ENCODE assay signal across 1 cellular context in genomic region chr10:74176380-74177139, GRCh38.
A peak's percentile ranks its signal among the peaks of the same experiment; 100 is the strongest.
TF ChIP-seq lines count a peak whose summit lies in the region.

No MANE protein-coding gene starts in this region.

TF ChIP-seq in K562, 482 proteins besides CTCF, POLR2A, EP300 and RAD21 (continued from another document and continues in another):
- TF ChIP-seq, protein P1, sequence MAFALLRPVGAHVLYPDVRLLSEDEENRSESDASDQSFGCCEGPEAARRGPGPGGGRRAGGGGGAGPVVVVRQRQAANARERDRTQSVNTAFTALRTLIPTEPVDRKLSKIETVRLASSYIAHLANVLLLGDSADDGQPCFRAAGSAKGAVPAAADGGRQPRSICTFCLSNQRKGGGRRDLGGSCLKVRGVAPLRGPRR (CRISPR knock-in tag; IDR thresholded peaks at IDR 0.05): peak; percentile 51; the same call in 1 of the 2 replicates
- TF ChIP-seq ATF4 (CRISPR knock-in tag; IDR thresholded peaks at IDR 0.05): no peak
- TF ChIP-seq ZNF584 (CRISPR knock-in tag; IDR thresholded peaks at IDR 0.05; ENCODE audit: low read depth): peak; percentile 90; the same call in 1 of the 2 replicates
- TF ChIP-seq, protein P2, sequence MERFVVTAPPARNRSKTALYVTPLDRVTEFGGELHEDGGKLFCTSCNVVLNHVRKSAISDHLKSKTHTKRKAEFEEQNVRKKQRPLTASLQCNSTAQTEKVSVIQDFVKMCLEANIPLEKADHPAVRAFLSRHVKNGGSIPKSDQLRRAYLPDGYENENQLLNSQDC (CRISPR knock-in tag; IDR thresholded peaks at IDR 0.05): no peak
- TF ChIP-seq NR2C2 (CRISPR knock-in tag; IDR thresholded peaks at IDR 0.05): no peak; the same call in none of the 2 replicates
- TF ChIP-seq NR2C2 (tag; IDR thresholded peaks at IDR 0.05): peak; percentile 81
- TF ChIP-seq POLR3G (IDR thresholded peaks at IDR 0.05; ENCODE audit: extremely low read depth, insufficient read length, insufficient replicate concordance): no peak
- TF ChIP-seq RBM17 (IDR thresholded peaks at IDR 0.05; ENCODE audit: borderline replicate concordance, low read depth, low read length): no peak
- TF ChIP-seq SAP30 (IDR thresholded peaks at IDR 0.05; ENCODE audit: borderline replicate concordance, insufficient read depth, low read depth, low read length, poor library complexity, severe bottlenecking): peak; percentile 70
- 0 out of 2 replicates have a peak, but pooled peaks have one; percentile 36 for TF ChIP-seq PTBP1 (IDR thresholded peaks at IDR 0.05; ENCODE audit: low read depth, low read length)
- no peak for TF ChIP-seq ZNF133 (CRISPR knock-in tag; IDR thresholded peaks at IDR 0.05)
- TF ChIP-seq, protein P3, sequence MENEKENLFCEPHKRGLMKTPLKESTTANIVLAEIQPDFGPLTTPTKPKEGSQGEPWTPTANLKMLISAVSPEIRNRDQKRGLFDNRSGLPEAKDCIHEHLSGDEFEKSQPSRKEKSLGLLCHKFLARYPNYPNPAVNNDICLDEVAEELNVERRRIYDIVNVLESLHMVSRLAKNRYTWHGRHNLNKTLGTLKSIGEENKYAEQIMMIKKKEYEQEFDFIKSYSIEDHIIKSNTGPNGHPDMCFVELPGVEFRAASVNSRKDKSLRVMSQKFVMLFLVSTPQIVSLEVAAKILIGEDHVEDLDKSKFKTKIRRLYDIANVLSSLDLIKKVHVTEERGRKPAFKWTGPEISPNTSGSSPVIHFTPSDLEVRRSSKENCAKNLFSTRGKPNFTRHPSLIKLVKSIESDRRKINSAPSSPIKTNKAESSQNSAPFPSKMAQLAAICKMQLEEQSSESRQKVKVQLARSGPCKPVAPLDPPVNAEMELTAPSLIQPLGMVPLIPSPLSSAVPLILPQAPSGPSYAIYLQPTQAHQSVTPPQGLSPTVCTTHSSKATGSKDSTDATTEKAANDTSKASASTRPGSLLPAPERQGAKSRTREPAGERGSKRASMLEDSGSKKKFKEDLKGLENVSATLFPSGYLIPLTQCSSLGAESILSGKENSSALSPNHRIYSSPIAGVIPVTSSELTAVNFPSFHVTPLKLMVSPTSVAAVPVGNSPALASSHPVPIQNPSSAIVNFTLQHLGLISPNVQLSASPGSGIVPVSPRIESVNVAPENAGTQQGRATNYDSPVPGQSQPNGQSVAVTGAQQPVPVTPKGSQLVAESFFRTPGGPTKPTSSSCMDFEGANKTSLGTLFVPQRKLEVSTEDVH (IDR thresholded peaks at IDR 0.05; ENCODE audit: low read depth, partially characterized antibody): peak; percentile 62
- TF ChIP-seq MYBL2 (IDR thresholded peaks at IDR 0.05; ENCODE audit: low read depth): no peak; the same call in 1 of the 2 replicates
- no peak for TF ChIP-seq MYBL2 (CRISPR knock-in tag; IDR thresholded peaks at IDR 0.05; ENCODE audit: borderline replicate concordance)
- peak; percentile 60 for TF ChIP-seq HCFC1 (IDR thresholded peaks at IDR 0.05; ENCODE audit: low read depth, low read length)
- no peak for TF ChIP-seq DNMT1 (IDR thresholded peaks at IDR 0.05)
- TF ChIP-seq THRA (IDR thresholded peaks at IDR 0.05): no peak
- TF ChIP-seq, protein P4, sequence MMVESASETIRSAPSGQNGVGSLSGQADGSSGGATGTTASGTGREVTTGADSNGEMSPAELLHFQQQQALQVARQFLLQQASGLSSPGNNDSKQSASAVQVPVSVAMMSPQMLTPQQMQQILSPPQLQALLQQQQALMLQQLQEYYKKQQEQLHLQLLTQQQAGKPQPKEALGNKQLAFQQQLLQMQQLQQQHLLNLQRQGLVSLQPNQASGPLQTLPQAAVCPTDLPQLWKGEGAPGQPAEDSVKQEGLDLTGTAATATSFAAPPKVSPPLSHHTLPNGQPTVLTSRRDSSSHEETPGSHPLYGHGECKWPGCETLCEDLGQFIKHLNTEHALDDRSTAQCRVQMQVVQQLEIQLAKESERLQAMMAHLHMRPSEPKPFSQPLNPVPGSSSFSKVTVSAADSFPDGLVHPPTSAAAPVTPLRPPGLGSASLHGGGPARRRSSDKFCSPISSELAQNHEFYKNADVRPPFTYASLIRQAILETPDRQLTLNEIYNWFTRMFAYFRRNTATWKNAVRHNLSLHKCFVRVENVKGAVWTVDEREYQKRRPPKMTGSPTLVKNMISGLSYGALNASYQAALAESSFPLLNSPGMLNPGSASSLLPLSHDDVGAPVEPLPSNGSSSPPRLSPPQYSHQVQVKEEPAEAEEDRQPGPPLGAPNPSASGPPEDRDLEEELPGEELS (CRISPR knock-in tag; IDR thresholded peaks at IDR 0.05; ENCODE audit: borderline replicate concordance): peak; percentile 82
- TF ChIP-seq, protein P5, sequence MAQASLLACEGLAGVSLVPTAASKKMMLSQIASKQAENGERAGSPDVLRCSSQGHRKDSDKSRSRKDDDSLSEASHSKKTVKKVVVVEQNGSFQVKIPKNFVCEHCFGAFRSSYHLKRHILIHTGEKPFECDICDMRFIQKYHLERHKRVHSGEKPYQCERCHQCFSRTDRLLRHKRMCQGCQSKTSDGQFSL (CRISPR knock-in tag; IDR thresholded peaks at IDR 0.05): 0 out of 2 replicates have a peak, but pooled peaks have one; percentile 40
- TF ChIP-seq, protein P5 (tag; IDR thresholded peaks at IDR 0.05): no peak; a peak in 1 of 4 replicates
- TF ChIP-seq SMARCB1 (IDR thresholded peaks at IDR 0.05; ENCODE audit: insufficient read length, low read depth): no peak
- peak; percentile 74 for TF ChIP-seq FUS (optimal IDR thresholded peaks at IDR 0.05; ENCODE audit: low read depth, low read length)
- no peak for TF ChIP-seq ZFP1 (CRISPR knock-in tag; IDR thresholded peaks at IDR 0.05)
- no peak; the same call in 1 of the 2 replicates for TF ChIP-seq CAMTA2 (CRISPR knock-in tag; conservative IDR thresholded peaks at IDR 0.05)
- TF ChIP-seq TBP (optimal IDR thresholded peaks at IDR 0.05; ENCODE audit: low read depth, low read length): peak; percentile 95
- TF ChIP-seq, protein P6, sequence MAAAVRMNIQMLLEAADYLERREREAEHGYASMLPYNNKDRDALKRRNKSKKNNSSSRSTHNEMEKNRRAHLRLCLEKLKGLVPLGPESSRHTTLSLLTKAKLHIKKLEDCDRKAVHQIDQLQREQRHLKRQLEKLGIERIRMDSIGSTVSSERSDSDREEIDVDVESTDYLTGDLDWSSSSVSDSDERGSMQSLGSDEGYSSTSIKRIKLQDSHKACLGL (CRISPR knock-in tag; IDR thresholded peaks at IDR 0.05; ENCODE audit: borderline replicate concordance, poor library complexity, severe bottlenecking): peak; percentile 41
- no peak for TF ChIP-seq BRCA1 (IDR thresholded peaks at IDR 0.05)
- peak; percentile 94 for TF ChIP-seq BRCA1 (CRISPR knock-in tag; IDR thresholded peaks at IDR 0.05)
- no peak for TF ChIP-seq KHSRP (IDR thresholded peaks at IDR 0.05)
- TF ChIP-seq PYGO2 (tag; IDR thresholded peaks at IDR 0.05): no peak
- TF ChIP-seq, protein P7, sequence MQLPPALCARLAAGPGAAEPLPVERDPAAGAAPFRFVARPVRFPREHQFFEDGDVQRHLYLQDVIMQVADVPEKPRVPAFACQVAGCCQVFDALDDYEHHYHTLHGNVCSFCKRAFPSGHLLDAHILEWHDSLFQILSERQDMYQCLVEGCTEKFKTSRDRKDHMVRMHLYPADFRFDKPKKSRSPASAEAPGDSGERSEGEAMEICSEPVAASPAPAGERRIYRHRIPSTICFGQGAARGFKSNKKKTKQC (CRISPR knock-in tag; IDR thresholded peaks at IDR 0.05): peak; percentile 91; the same call in 1 of the 2 replicates
- peak; percentile 48; the same call in 1 of the 2 replicates for TF ChIP-seq TGIF2 (CRISPR knock-in tag; IDR thresholded peaks at IDR 0.05)
- no peak for TF ChIP-seq EZH2 (IDR thresholded peaks at IDR 0.05; ENCODE audit: borderline replicate concordance, low read depth, low read length)
- no peak for TF ChIP-seq ARHGAP35 (IDR thresholded peaks at IDR 0.05; ENCODE audit: partially characterized antibody)
- TF ChIP-seq NCOA2 (IDR thresholded peaks at IDR 0.05; ENCODE audit: partially characterized antibody in 2 of 2): no peak
- TF ChIP-seq ETV6 (IDR thresholded peaks at IDR 0.05; ENCODE audit: borderline replicate concordance in 1 of 2, low read depth in 2 of 2, low read length in 1 of 2): no peak; a peak in 1 of 4 replicates
- TF ChIP-seq ETV6 (CRISPR knock-in tag; IDR thresholded peaks at IDR 0.05; ENCODE audit: borderline replicate concordance): 0 out of 2 replicates have a peak, but pooled peaks have one; percentile 87
- peak; percentile 97 for TF ChIP-seq KAT7 (CRISPR knock-in tag; IDR thresholded peaks at IDR 0.05; ENCODE audit: borderline replicate concordance)
- TF ChIP-seq CHD4 (IDR thresholded peaks at IDR 0.05; ENCODE audit: insufficient read depth, insufficient replicate concordance, low read depth, low read length, poor library complexity, severe bottlenecking): no peak
- TF ChIP-seq, protein P8, sequence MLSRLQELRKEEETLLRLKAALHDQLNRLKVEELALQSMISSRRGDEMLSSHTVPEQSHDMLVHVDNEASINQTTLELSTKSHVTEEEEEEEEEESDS (CRISPR knock-in tag; IDR thresholded peaks at IDR 0.05): no peak
- peak in 1 of 2 experiments; percentile 91; a peak in 2 of 4 replicates for TF ChIP-seq HDAC1 (IDR thresholded peaks at IDR 0.05)
- TF ChIP-seq ATF1 (CRISPR knock-in tag; IDR thresholded peaks at IDR 0.05): no peak
- TF ChIP-seq ATF1 (tag; IDR thresholded peaks at IDR 0.05): peak; percentile 91
- TF ChIP-seq, protein P9, sequence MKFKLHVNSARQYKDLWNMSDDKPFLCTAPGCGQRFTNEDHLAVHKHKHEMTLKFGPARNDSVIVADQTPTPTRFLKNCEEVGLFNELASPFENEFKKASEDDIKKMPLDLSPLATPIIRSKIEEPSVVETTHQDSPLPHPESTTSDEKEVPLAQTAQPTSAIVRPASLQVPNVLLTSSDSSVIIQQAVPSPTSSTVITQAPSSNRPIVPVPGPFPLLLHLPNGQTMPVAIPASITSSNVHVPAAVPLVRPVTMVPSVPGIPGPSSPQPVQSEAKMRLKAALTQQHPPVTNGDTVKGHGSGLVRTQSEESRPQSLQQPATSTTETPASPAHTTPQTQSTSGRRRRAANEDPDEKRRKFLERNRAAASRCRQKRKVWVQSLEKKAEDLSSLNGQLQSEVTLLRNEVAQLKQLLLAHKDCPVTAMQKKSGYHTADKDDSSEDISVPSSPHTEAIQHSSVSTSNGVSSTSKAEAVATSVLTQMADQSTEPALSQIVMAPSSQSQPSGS (CRISPR knock-in tag; IDR thresholded peaks at IDR 0.05): peak; percentile 92
- TF ChIP-seq U2AF1 (optimal IDR thresholded peaks at IDR 0.05; ENCODE audit: low read depth, low read length): peak; percentile 83
- peak; percentile 56 for TF ChIP-seq PRPF4 (IDR thresholded peaks at IDR 0.05; ENCODE audit: insufficient read depth, low read depth, low read length, poor library complexity, severe bottlenecking)
- 0 out of 2 replicates have a peak, but pooled peaks have one; percentile 61 for TF ChIP-seq CLOCK (CRISPR knock-in tag; IDR thresholded peaks at IDR 0.05; ENCODE audit: borderline replicate concordance)
- TF ChIP-seq HNRNPLL (IDR thresholded peaks at IDR 0.05; ENCODE audit: low read depth, low read length, poor library complexity, severe bottlenecking): peak; percentile 29
- TF ChIP-seq THRAP3 (IDR thresholded peaks at IDR 0.05; ENCODE audit: borderline replicate concordance): no peak
- TF ChIP-seq NFYB (IDR thresholded peaks at IDR 0.05; ENCODE audit: extremely low read depth, insufficient read length): peak; percentile 73
- no peak for TF ChIP-seq ZNF274 (IDR thresholded peaks at IDR 0.05; ENCODE audit: borderline replicate concordance, low read depth, low read length)
- TF ChIP-seq TFAM (CRISPR knock-in tag; conservative IDR thresholded peaks at IDR 0.05): no peak
- peak; percentile 11 for TF ChIP-seq ZNF311 (CRISPR knock-in tag; IDR thresholded peaks at IDR 0.05)
- no peak for TF ChIP-seq ESRRB (CRISPR knock-in tag; IDR thresholded peaks at IDR 0.05; ENCODE audit: borderline replicate concordance)
- TF ChIP-seq, protein P10, sequence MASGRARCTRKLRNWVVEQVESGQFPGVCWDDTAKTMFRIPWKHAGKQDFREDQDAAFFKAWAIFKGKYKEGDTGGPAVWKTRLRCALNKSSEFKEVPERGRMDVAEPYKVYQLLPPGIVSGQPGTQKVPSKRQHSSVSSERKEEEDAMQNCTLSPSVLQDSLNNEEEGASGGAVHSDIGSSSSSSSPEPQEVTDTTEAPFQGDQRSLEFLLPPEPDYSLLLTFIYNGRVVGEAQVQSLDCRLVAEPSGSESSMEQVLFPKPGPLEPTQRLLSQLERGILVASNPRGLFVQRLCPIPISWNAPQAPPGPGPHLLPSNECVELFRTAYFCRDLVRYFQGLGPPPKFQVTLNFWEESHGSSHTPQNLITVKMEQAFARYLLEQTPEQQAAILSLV (tag; IDR thresholded peaks at IDR 0.05): no peak
